In the genomic region with DNA sequence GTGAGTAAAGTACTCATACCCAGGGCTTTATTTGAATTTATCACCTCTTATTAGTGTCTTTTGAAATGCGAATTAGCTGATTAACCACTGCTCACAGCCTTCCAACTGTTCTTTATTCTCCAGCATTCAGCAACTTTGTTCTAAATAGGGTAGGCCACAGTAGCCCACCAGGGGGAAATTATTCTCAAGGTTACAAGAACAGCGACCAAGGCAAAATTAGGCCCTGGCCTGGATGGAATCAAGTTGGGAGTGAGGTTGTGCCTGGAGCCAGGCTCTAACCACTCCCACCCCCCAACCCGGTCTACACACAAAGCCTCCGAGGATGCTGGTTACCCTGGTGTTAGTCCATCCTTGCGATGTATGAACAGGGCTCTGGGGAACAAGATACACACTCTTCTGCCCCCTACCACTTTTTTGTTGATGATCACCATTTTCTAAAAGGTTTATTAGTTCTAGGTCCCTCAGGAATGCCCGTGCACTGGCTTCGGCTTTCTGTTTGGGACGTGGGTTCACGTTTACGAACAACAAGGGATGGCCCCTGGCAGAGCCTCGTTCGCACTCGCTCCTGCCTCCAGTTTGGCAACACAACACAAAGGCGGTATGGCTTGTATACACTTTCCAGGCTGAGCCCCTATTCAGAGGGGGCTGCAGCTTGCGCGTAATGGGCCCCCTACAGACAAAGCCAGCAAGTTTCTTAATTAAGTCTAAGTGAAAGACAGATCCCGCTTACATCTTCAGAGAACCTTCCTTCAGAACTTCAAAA, we compare ENCODE assay signal across 32 cellular contexts.
DNase-seq lines count a peak whose midpoint lies in the region; ATAC-seq and TF ChIP-seq lines count a peak whose summit lies in the region.
"Had no signal": no experiment of that assay in that cellular context is flagged by ENCODE, and none has a peak within 500 bp of the region (broad histone marks: within the 10 kb centered on the region; RNA-seq: fewer than 3 reads in every experiment).

No MANE protein-coding gene starts in this region.

- H3K9ac ChIP-seq in NT2/D1 (ENCODE audit: insufficient read length, low read depth), result peak overlapping the region; percentile 33
- H3K9ac ChIP-seq: KMS-11 had no signal

- peak overlapping the region; percentile 9 for H3K4me3 ChIP-seq in NT2/D1 (ENCODE audit: insufficient read length, low read depth)
- H3K4me3 ChIP-seq: gastroesophageal sphincter, GM12878, MG63, skin epidermis, upper lobe of left lung had no signal

- H3K36me3 Mint-ChIP-seq in progenitor cell of endocrine pancreas (ENCODE audit: insufficient read depth), result peaks cover 5% of the 10 kb centered on the region

- H3K4me3 Mint-ChIP-seq in progenitor cell of endocrine pancreas (ENCODE audit: low read depth), result no peak overlapping the region
- H3K4me3 Mint-ChIP-seq: activated naive CD8-positive, alpha-beta T cell treated with anti-CD3 and anti-CD28 coated beads, Interleukin-2, amount 50 U/mL, for 24 hours; activated T-cell treated with anti-CD3 and anti-CD28 coated beads, Interleukin-2, amount 50 U/mL, for 72 hours; CD8-positive, alpha-beta memory T cell; naive B cell; stimulated activated memory B cell treated with anti-CD40 and anti-IgM and Interleukin-4, amounts not matched to agents 10 μg/mL and 1 μg/mL and 100 μg/mL, for 72 hours had no signal

- DNase-seq in NT2/D1 (ENCODE audit: low read depth, low spot score) (peak; percentile 63), ecto neural progenitor cell (ENCODE audit: low spot score) (peak; percentile 62), iPS-NIHi7 (ENCODE audit: extremely low spot score) (peak; percentile 63), progenitor cell of endocrine pancreas (ENCODE audit: low spot score, unreplicated experiment) (no peak), NCI-H2227 treated with DMSO at 0.1 percent for 48 hours (lab: John Stamatoyannopoulos, UW) (no peak), COLO668 (lab: John Stamatoyannopoulos, UW; ENCODE audit: unreplicated experiment) (no peak), NOMO-1 treated with dmso at 0.1 percent for 144 hours (lab: John Stamatoyannopoulos, UW; ENCODE audit: unreplicated experiment) (no peak)
- DNase-seq: ACHN; activated CD4-positive, alpha-beta T cell treated with anti-CD3 and anti-CD28 coated beads, Interleukin-2, amount 50 U/mL, for 48 hours; activated CD4-positive, CD25-positive, alpha-beta regulatory T cell treated with anti-CD3 and anti-CD28 coated beads, Interleukin-2, amount 50 U/mL, for 72 hours; activated naive CD4-positive, alpha-beta T cell; activated naive CD8-positive, alpha-beta T cell treated with anti-CD3 and anti-CD28 coated beads, Interleukin-2, amount 50 U/mL, for 24 hours; activated T-cell treated with anti-CD3 and anti-CD28 coated beads, Interleukin-2, amount 50 U/mL, for 72 hours; brain microvascular endothelial cell; CD8-positive, alpha-beta memory T cell; DMS 273 treated with DMSO at 0.1 percent for 48 hours; effector CD4-positive, alpha-beta T cell; kidney; MG63; naive B cell; NCI-H2081; NCI-H226; NCI-H69; SHP77 treated with DMSO at 0.1 percent for 48 hours; upper lobe of left lung had no signal

- no peaks in the 10 kb centered on the region for H3K36me3 ChIP-seq in NT2/D1 (ENCODE audit: insufficient read depth, insufficient read length, low read length)
- H3K36me3 ChIP-seq: brain microvascular endothelial cell, gastroesophageal sphincter, MG63, upper lobe of left lung had no signal

- peaks cover 8% of the 10 kb centered on the region for H3K4me1 ChIP-seq in NT2/D1 (ENCODE audit: insufficient read depth, insufficient read length)
- H3K4me1 ChIP-seq: gastroesophageal sphincter, upper lobe of left lung had no signal

- H3K27ac Mint-ChIP-seq in progenitor cell of endocrine pancreas, result peak overlapping the region; percentile 81
- H3K27ac Mint-ChIP-seq: activated naive CD8-positive, alpha-beta T cell treated with anti-CD3 and anti-CD28 coated beads, Interleukin-2, amount 50 U/mL, for 24 hours; activated T-cell treated with anti-CD3 and anti-CD28 coated beads, Interleukin-2, amount 50 U/mL, for 72 hours; stimulated activated memory B cell treated with anti-CD40 and anti-IgM and Interleukin-4, amounts not matched to agents 10 μg/mL and 1 μg/mL and 100 μg/mL, for 72 hours had no signal

- TF ChIP-seq CTCF in progenitor cell of endocrine pancreas (IDR thresholded peaks at IDR 0.05; ENCODE audit: unreplicated experiment), result no peak

- H3K9me3 Mint-ChIP-seq in progenitor cell of endocrine pancreas (ENCODE audit: low read depth), result peaks cover 13% of the 10 kb centered on the region

- peaks cover 53% of the 10 kb centered on the region for H3K27me3 ChIP-seq in NT2/D1 (ENCODE audit: insufficient read depth, insufficient read length)
- H3K27me3 ChIP-seq: brain microvascular endothelial cell, gastroesophageal sphincter, MG63, upper lobe of left lung had no signal

- H3K27me3 Mint-ChIP-seq in progenitor cell of endocrine pancreas, result peaks cover 4% of the 10 kb centered on the region
- H3K27me3 Mint-ChIP-seq: activated naive CD8-positive, alpha-beta T cell treated with anti-CD3 and anti-CD28 coated beads, Interleukin-2, amount 50 U/mL, for 24 hours; CD8-positive, alpha-beta memory T cell; naive B cell; stimulated activated memory B cell treated with anti-CD40 and anti-IgM and Interleukin-4, amounts not matched to agents 10 μg/mL and 1 μg/mL and 100 μg/mL, for 72 hours had no signal

- no peak for ATAC-seq in GM18868 (IDR thresholded peaks at IDR 0.05; ENCODE audit: unreplicated experiment)
- ATAC-seq: activated naive CD8-positive, alpha-beta T cell treated with anti-CD3 and anti-CD28 coated beads, Interleukin-2, amount 50 U/mL, for 24 hours; activated T-cell treated with anti-CD3 and anti-CD28 coated beads, Interleukin-2, amount 50 U/mL, for 72 hours; gastroesophageal sphincter; GM12878; Panc1; stimulated activated memory B cell treated with anti-CD40 and anti-IgM and Interleukin-4, amounts not matched to agents 10 μg/mL and 1 μg/mL and 100 μg/mL, for 72 hours had no signal

- peaks cover 13% of the 10 kb centered on the region for H3K9me3 ChIP-seq in NT2/D1 (ENCODE audit: insufficient read depth, low read length)

- H3K4me1 Mint-ChIP-seq in progenitor cell of endocrine pancreas (ENCODE audit: low read depth), result peaks cover 13% of the 10 kb centered on the region

Comparison
In these comparisons a context has a peak if more than half of its experiments do, and no peak if none do; other contexts are left out.
1. DNase-seq: peak in NT2/D1 (single experiment), ecto neural progenitor cell (single experiment) and iPS-NIHi7 (single experiment); none in progenitor cell of endocrine pancreas (single experiment), NCI-H2227 treated with DMSO at 0.1 percent for 48 hours (single experiment), COLO668 (single experiment) and NOMO-1 treated with dmso at 0.1 percent for 144 hours (single experiment).